Comparison of ENCODE assay signal across 22 cellular contexts in the genomic region with DNA sequence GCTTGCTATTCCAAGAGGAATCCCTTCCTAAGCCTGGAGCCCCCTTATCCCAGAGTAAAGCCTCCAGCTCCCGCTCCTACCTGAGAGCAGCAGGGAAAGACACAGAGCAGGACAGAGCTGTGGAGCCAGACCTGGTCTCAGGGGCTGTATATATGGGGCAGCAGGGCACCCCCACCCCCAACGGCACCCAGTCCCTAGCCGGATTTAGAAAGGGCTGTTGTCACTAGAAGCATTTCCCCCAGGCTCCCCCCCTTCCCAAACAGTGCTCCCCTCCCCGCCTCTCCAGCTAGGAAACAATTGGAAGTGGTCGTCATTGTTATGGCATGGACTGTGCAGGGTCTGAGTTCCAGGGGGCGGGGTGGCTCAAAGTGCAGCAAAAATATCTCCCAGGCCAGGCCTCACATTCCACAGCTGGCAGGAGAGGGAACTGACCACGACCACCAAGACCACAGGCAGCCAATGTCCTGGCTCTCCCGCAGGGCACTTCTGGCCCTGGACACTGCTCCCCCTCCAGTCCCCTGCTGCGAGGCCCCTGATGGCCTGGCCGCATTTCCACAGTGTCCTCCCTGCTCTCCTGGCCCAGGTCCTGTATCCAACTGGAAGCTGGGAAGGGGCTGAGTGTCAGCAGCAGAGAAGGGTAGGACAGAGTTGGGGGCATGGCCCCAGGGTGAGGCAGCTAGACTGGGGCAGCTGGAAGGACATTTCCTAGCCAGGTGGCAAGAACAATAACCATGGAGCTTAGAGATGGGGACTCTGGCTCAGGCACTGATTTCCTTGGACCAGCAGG. TPM values are rescaled to one million over a fixed set of nuclear protein-coding genes. Genes with fewer than 3 reads are reported as not detected.
A peak's percentile ranks its signal among the peaks of the same experiment; 100 is the strongest.
DNase-seq lines count a peak whose midpoint lies in the region; ATAC-seq and TF ChIP-seq lines count a peak whose summit lies in the region.
"Had no signal": no experiment of that assay in that cellular context is flagged by ENCODE, and none has a peak within 500 bp of the region (broad histone marks: within the 10 kb centered on the region; RNA-seq: fewer than 3 reads in every experiment).

A gene (minus strand): TSS at position 121 of the 787 bp plus-strand sequence. CDS start 1,928 bp downstream, outside the sequence.

- H3K36me3 ChIP-seq in H7 (replicated peaks; ENCODE audit: control insufficient read depth, insufficient read depth, low read length) (no peaks in the 10 kb centered on the region), psoas muscle (ENCODE audit: insufficient read depth in 1 of 2, low read depth in 1 of 2) (peaks cover 0 to 3% of the 10 kb centered on the region in 2 donors), BE2C (no peaks in the 10 kb centered on the region)
- H3K36me3 ChIP-seq: ovary, uterus had no signal

- H3K9me3 ChIP-seq in psoas muscle: no peaks in the 10 kb centered on the region
- H3K9me3 ChIP-seq in BE2C: no peaks in the 10 kb centered on the region
- H3K9me3 ChIP-seq: ovary, uterus had no signal

- intact Hi-C loops in psoas muscle (cut with DNase I): no loop called here

- H3K27ac ChIP-seq in coronary artery (no peak within 1 kb of the TSS), layer of hippocampus (ENCODE audit: low read depth, low read length) (peak within 1 kb of the TSS; percentile 69), psoas muscle (peak within 1 kb of the TSS; percentile 83)
- H3K27ac ChIP-seq: ovary, uterus, VCaP had no signal

- H3K4me1 ChIP-seq in psoas muscle (peaks cover 22% of the 10 kb centered on the region), BE2C (no peaks in the 10 kb centered on the region)
- H3K4me1 ChIP-seq: uterus had no signal

- DNase-seq in H7 (peak; percentile 22), coronary artery (ENCODE audit: low spot score) (peak; percentile 62), psoas muscle (no peak), SIG-M5 (lab: John Stamatoyannopoulos, UW) (no peak), BE2C (no peak), SIG-M5 treated with dmso at 0.1 percent for 504 hours (lab: John Stamatoyannopoulos, UW; ENCODE audit: unreplicated experiment) (no peak)
- DNase-seq in stimulated activated CD4-positive, alpha-beta T cell treated with anti-CD3 and anti-CD28 coated beads, Interleukin-15, amount 100 ng/mL, for 24 hours: no peak
- DNase-seq: activated CD8-positive, alpha-beta T cell treated with anti-CD3 and anti-CD28 coated beads, Interleukin-2, amount 10 ng/mL, durations not matched to agents 7 days and 5 days; CD8-positive, alpha-beta memory T cell; glutamatergic neuron; immature natural killer cell; mesendoderm; NCI-H1417 treated with DMSO at 0.1 percent for 48 hours; ovary; uterus had no signal

- no peak for TF ChIP-seq CTCF in coronary artery (IDR thresholded peaks at IDR 0.05)
- no peak for TF ChIP-seq CTCF in psoas muscle (IDR thresholded peaks at IDR 0.05)
- no peak for TF ChIP-seq CTCF in BE2C (IDR thresholded peaks at IDR 0.05; ENCODE audit: low read depth, low read length)

- ATAC-seq in psoas muscle: peak; percentile 30 to 57 (median 42)
- ATAC-seq: activated CD8-positive, alpha-beta T cell treated with anti-CD3 and anti-CD28 coated beads, Interleukin-2, amount 10 ng/mL, durations not matched to agents 7 days and 5 days; esophagus mucosa had no signal

- no peak within 1 kb of the TSS for H3K4me3 ChIP-seq in H7 (ENCODE audit: insufficient read depth, low read depth, low read length)
- no peak within 1 kb of the TSS for H3K4me3 ChIP-seq in coronary artery
- peak within 1 kb of the TSS; percentile 53 for H3K4me3 ChIP-seq in psoas muscle
- no peak within 1 kb of the TSS for H3K4me3 ChIP-seq in BE2C (ENCODE audit: low read depth, low read length)
- H3K4me3 ChIP-seq: ovary, uterus had no signal

- 18 to 28% (median 26%) methylated on average over 10 of the region's 10 CpGs for WGBS in psoas muscle, 3 donors

- H3K27me3 ChIP-seq in H7 (ENCODE audit: control insufficient read depth, insufficient read depth, low read length) (no peaks in the 10 kb centered on the region), layer of hippocampus (ENCODE audit: control insufficient read depth, insufficient read depth, low read length) (no peaks in the 10 kb centered on the region), psoas muscle (ENCODE audit: insufficient read depth in 3 of 3, low read length in 2 of 3) (no peaks in the 10 kb centered on the region), BE2C (no peaks in the 10 kb centered on the region; the same call in 1 of the 2 replicates)
- H3K27me3 ChIP-seq: ovary, uterus had no signal

RNA-seq across cellular contexts. Expression of the gene that starts here (rescaled TPM):
- total RNA-seq in H7 (2014; rRNA removed; shearing (Covaris generic)): not detected in 2 replicates
- total RNA-seq in psoas muscle: over 10,000 TPM in 1 of 4 donors, 1,000 to 10,000 TPM in 3; 4,588 to 15,830 (median 8,724) TPM
- polyA plus RNA-seq in psoas muscle: 1,000 to 10,000 TPM; 1,035 to 2,043 (median 1,534) TPM
- polyA plus RNA-seq in BE2C (2012; ENCODE audit: insufficient read depth, insufficient read length, low read depth): 0.32 TPM
- total RNA-seq: activated CD8-positive, alpha-beta T cell treated with anti-CD3 and anti-CD28 coated beads, Interleukin-2, amount 10 ng/mL, durations not matched to agents 7 days and 5 days; activated T-helper 2 cell treated with anti-CD3 and anti-CD28 coated beads, Interferon-gamma antibody, Interleukin-2, Interleukin-4, amounts not matched to agents 10 μg/mL and 5 μg/mL and 100 μg/mL, durations not matched to agents 14 hours and 24 hours and 36 hours; CD8-positive, alpha-beta memory T cell; Daoy; H4 had no signal
- polyA plus RNA-seq: AG04450; CD8-positive, alpha-beta memory T cell; immature natural killer cell had no signal

Comparison
In these comparisons a context has a peak if more than half of its experiments do, and no peak if none do; other contexts are left out.
1. RNA of the gene that starts here (total RNA-seq): 4,588 to 15,830 TPM in psoas muscle; not detected in H7; every median in the first group is over 1,000 times any median in the second.
2. Peak in DNase-seq in H7; RNA of the gene not detected or under 1 TPM.
3. H3K27ac ChIP-seq: peak in layer of hippocampus (single experiment) and psoas muscle (single experiment); none in coronary artery (0 of 2).